Comparison of ENCODE assay signal across 21 cellular contexts in genomic region chr1:17525065-17525464, GRCh38. TPM values are rescaled to one million over a fixed set of nuclear protein-coding genes. Genes with fewer than 3 reads are reported as not detected.
"Had no signal": no experiment of that assay in that cellular context is flagged by ENCODE, and none has a peak within 500 bp of the region (broad histone marks: within the 10 kb centered on the region; RNA-seq: fewer than 3 reads in every experiment).

No MANE protein-coding gene starts in this region.

- FAIRE-seq: keratinocyte had no signal

- H3K4me1 ChIP-seq: upper lobe of right lung had no signal

- DNase-seq: cortex of kidney; dorsolateral prefrontal cortex; effector CD8-positive, alpha-beta T cell; immature natural killer cell; left cardiac atrium; left ventricle myocardium superior; mesenchymal stem cell; midbrain; posterior cingulate gyrus; sigmoid colon; stimulated activated naive CD4-positive, alpha-beta T cell; tibial artery; upper lobe of right lung had no signal

- H3K27me3 ChIP-seq: right atrium auricular region, sigmoid colon, tibial artery, upper lobe of right lung, vagina had no signal

- H3K9me3 ChIP-seq: neutrophil, right atrium auricular region, sigmoid colon, tibial artery, upper lobe of right lung, vagina had no signal

- H3K27ac ChIP-seq: dorsolateral prefrontal cortex, neutrophil, right atrium auricular region, sigmoid colon, upper lobe of right lung, vagina had no signal

- H3K36me3 ChIP-seq: neutrophil, right atrium auricular region, sigmoid colon, tibial artery, upper lobe of right lung, vagina had no signal

- H3K4me3 ChIP-seq: dorsolateral prefrontal cortex, lung, right atrium auricular region, sigmoid colon, skin epidermis, tibial artery, upper lobe of right lung, vagina had no signal

- ATAC-seq: esophagus mucosa; left cardiac atrium; left ventricle myocardium superior; natural killer cell treated with Interleukin-12 subunit alpha and Interleukin-12 subunit beta and Interleukin-15 and Interleukin-18, amount 100 ng/mL, for 72 hours; upper lobe of right lung had no signal

RNA-seq across cellular contexts. Expression of gene ARHGEF10L, which starts 14.4 kb away (rescaled TPM):
- total RNA-seq: natural killer cell treated with Interleukin-12 subunit alpha and Interleukin-12 subunit beta and Interleukin-15 and Interleukin-18, amount 100 ng/mL, for 72 hours had no signal
